In the genomic region with DNA sequence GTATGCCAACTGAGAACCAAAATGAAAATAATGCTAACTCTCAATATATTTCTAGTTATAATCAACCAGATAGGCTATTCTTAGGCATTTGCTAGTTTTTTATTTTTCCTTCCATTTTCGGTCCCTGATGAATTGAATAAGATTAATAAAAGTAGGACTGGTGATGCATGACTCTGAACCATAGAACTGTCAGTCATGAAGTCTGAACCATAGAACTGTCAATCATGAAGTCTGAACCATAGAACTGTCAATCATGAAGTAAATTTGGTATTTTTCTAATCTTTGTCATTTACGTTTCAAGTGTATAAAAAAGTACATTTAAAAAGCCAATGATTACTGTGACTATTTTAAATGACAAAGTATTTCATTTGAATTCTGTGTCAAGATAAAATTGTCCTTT, we compare ENCODE assay signal across 29 cellular contexts.
"Had no signal": no experiment of that assay in that cellular context is flagged by ENCODE, and none has a peak within 500 bp of the region (broad histone marks: within the 10 kb centered on the region; RNA-seq: fewer than 3 reads in every experiment).

No MANE protein-coding gene starts in this region.

- H3K9me3 Mint-ChIP-seq: type B pancreatic cell had no signal

- H3K36me3 ChIP-seq: stomach, suprapubic skin, thoracic aorta, thyroid gland, tibial artery, tibial nerve, transverse colon, upper lobe of left lung, upper lobe of right lung, uterus, vagina had no signal

- H3K27me3 Mint-ChIP-seq: stimulated activated memory B cell treated with anti-CD40 and anti-IgM and Interleukin-4, amounts not matched to agents 10 μg/mL and 1 μg/mL and 100 μg/mL, for 72 hours; stimulated activated naive B cell treated with anti-CD40 and anti-IgM and Interleukin-4, amounts not matched to agents 10 μg/mL and 1 μg/mL and 100 μg/mL, for 72 hours; stimulated activated naive CD8-positive, alpha-beta T cell treated with anti-CD3 and anti-CD28 coated beads, Interleukin-15, amount 100 ng/mL, for 72 hours; stimulated activated naive CD8-positive, alpha-beta T cell treated with anti-CD3 and anti-CD28 coated beads, Interleukin-15, Interleukin-2, amounts not matched to agents 100 ng/mL and 50 ng/mL, for 24 hours had no signal

- H3K27ac ChIP-seq: stomach, suprapubic skin, testis, thoracic aorta, thyroid gland, tibial artery, tibial nerve, transverse colon, upper lobe of left lung, upper lobe of right lung, uterus, vagina had no signal

- ATAC-seq: stimulated activated effector memory CD8-positive, alpha-beta T cell treated with anti-CD3 and anti-CD28 coated beads, Interleukin-12 subunit alpha, Interleukin-12 subunit beta, amount 100 ng/mL, for 72 hours; stimulated activated memory B cell treated with anti-CD40 and anti-IgM and Interleukin-4, amounts not matched to agents 10 μg/mL and 1 μg/mL and 100 μg/mL, for 72 hours; stimulated activated naive B cell treated with anti-CD40 and anti-IgM and Interleukin-4, amounts not matched to agents 10 μg/mL and 1 μg/mL and 100 μg/mL, for 72 hours; stimulated activated naive CD8-positive, alpha-beta T cell treated with anti-CD3 and anti-CD28 coated beads, Interleukin-15, amount 100 ng/mL, for 72 hours; stimulated activated naive CD8-positive, alpha-beta T cell treated with anti-CD3 and anti-CD28 coated beads, Interleukin-15, Interleukin-2, amounts not matched to agents 100 U/mL and 50 U/mL, for 24 hours; upper lobe of right lung had no signal

- H3K4me1 ChIP-seq: stomach, suprapubic skin, testis, thyroid gland, tibial artery, tibial nerve, upper lobe of left lung, upper lobe of right lung, uterus, vagina had no signal

- H3K27ac Mint-ChIP-seq: stimulated activated effector memory CD8-positive, alpha-beta T cell treated with anti-CD3 and anti-CD28 coated beads, Interleukin-12 subunit alpha, Interleukin-12 subunit beta, amount 100 ng/mL, for 72 hours; stimulated activated memory B cell treated with anti-CD40 and anti-IgM and Interleukin-4, amounts not matched to agents 10 μg/mL and 1 μg/mL and 100 μg/mL, for 72 hours; stimulated activated naive B cell treated with anti-CD40 and anti-IgM and Interleukin-4, amounts not matched to agents 10 μg/mL and 1 μg/mL and 100 μg/mL, for 72 hours; stimulated activated naive CD8-positive, alpha-beta T cell treated with anti-CD3 and anti-CD28 coated beads, Interleukin-15, amount 100 ng/mL, for 72 hours; stimulated activated naive CD8-positive, alpha-beta T cell treated with anti-CD3 and anti-CD28 coated beads, Interleukin-15, Interleukin-2, amounts not matched to agents 100 ng/mL and 50 ng/mL, for 24 hours; type B pancreatic cell had no signal

- H3K4me3 Mint-ChIP-seq: stimulated activated effector memory CD8-positive, alpha-beta T cell treated with anti-CD3 and anti-CD28 coated beads, Interleukin-12 subunit alpha, Interleukin-12 subunit beta, amount 100 ng/mL, for 72 hours; stimulated activated memory B cell treated with anti-CD40 and anti-IgM and Interleukin-4, amounts not matched to agents 10 μg/mL and 1 μg/mL and 100 μg/mL, for 72 hours; stimulated activated naive B cell treated with anti-CD40 and anti-IgM and Interleukin-4, amounts not matched to agents 10 μg/mL and 1 μg/mL and 100 μg/mL, for 72 hours; stimulated activated naive CD8-positive, alpha-beta T cell treated with anti-CD3 and anti-CD28 coated beads, Interleukin-15, amount 100 ng/mL, for 72 hours; stimulated activated naive CD8-positive, alpha-beta T cell treated with anti-CD3 and anti-CD28 coated beads, Interleukin-15, Interleukin-2, amounts not matched to agents 100 ng/mL and 50 ng/mL, for 24 hours; type B pancreatic cell had no signal

- H3K27me3 ChIP-seq: stomach, suprapubic skin, testis, thyroid gland, tibial artery, tibial nerve, transverse colon, upper lobe of left lung, upper lobe of right lung, uterus, vagina had no signal

- H3K4me3 ChIP-seq: stomach, suprapubic skin, testis, thoracic aorta, thyroid gland, tibial artery, tibial nerve, transverse colon, upper lobe of left lung, upper lobe of right lung, uterus, vagina had no signal

- H3K4me1 Mint-ChIP-seq: stimulated activated effector memory CD8-positive, alpha-beta T cell treated with anti-CD3 and anti-CD28 coated beads, Interleukin-12 subunit alpha, Interleukin-12 subunit beta, amount 100 ng/mL, for 72 hours; stimulated activated memory B cell treated with anti-CD40 and anti-IgM and Interleukin-4, amounts not matched to agents 10 μg/mL and 1 μg/mL and 100 μg/mL, for 72 hours; stimulated activated naive B cell treated with anti-CD40 and anti-IgM and Interleukin-4, amounts not matched to agents 10 μg/mL and 1 μg/mL and 100 μg/mL, for 72 hours; stimulated activated naive CD8-positive, alpha-beta T cell treated with anti-CD3 and anti-CD28 coated beads, Interleukin-15, amount 100 ng/mL, for 72 hours had no signal

- FAIRE-seq: urothelium cell line had no signal

- H3K36me3 Mint-ChIP-seq: stimulated activated effector memory CD8-positive, alpha-beta T cell treated with anti-CD3 and anti-CD28 coated beads, Interleukin-12 subunit alpha, Interleukin-12 subunit beta, amount 100 ng/mL, for 72 hours; stimulated activated memory B cell treated with anti-CD40 and anti-IgM and Interleukin-4, amounts not matched to agents 10 μg/mL and 1 μg/mL and 100 μg/mL, for 72 hours; stimulated activated naive B cell treated with anti-CD40 and anti-IgM and Interleukin-4, amounts not matched to agents 10 μg/mL and 1 μg/mL and 100 μg/mL, for 72 hours; type B pancreatic cell had no signal

- H3K9me3 ChIP-seq: stomach, suprapubic skin, testis, thoracic aorta, thyroid gland, tibial artery, tibial nerve, transverse colon, upper lobe of left lung, upper lobe of right lung, uterus, vagina had no signal

- DNase-seq: stimulated activated CD4-positive, alpha-beta T cell treated with anti-CD3 and anti-CD28 coated beads, Interleukin-2, amount 100 ng/mL, for 48 hours; stimulated activated CD4-positive, alpha-beta T cell treated with anti-CD3 and anti-CD28 coated beads, Interleukin-4, amount 100 ng/mL, for 1 hour; stimulated activated CD4-positive, alpha-beta T cell treated with anti-CD3 and anti-CD28 coated beads, Interleukin-4, amount 100 ng/mL, for 24 hours; stimulated activated CD4-positive, alpha-beta T cell treated with anti-CD3 and anti-CD28 coated beads, Interleukin-4, amount 100 ng/mL, for 4 hours; stimulated activated CD8-positive, alpha-beta memory T cell treated with anti-CD3 and anti-CD28 coated beads, Interleukin-4, amount 100 ng/mL, for 48 hours; stimulated activated naive B cell treated with anti-CD40 and anti-IgM and Interleukin-4, amounts not matched to agents 10 μg/mL and 1 μg/mL and 100 μg/mL, for 72 hours; stimulated activated naive CD4-positive, alpha-beta T cell; stimulated activated naive CD4-positive, alpha-beta T cell treated with Interleukin-2 at 50 U/mL for 16 hours; stimulated activated naive CD8-positive, alpha-beta T cell treated with anti-CD3 and anti-CD28 coated beads, Interleukin-15, amount 100 ng/mL, for 72 hours; stimulated activated naive CD8-positive, alpha-beta T cell treated with anti-CD3 and anti-CD28 coated beads, Interleukin-15, Interleukin-2, amounts not matched to agents 100 U/mL and 50 U/mL, for 24 hours; stomach; substantia nigra; testis; thyroid gland; tibial artery; transverse colon; trophoblast cell; upper lobe of left lung; upper lobe of right lung; uterus had no signal
